In genomic region chrX:150874448-150874847, GRCh38 we compare ENCODE assay signal across 15 cellular contexts.
"Had no signal": no experiment of that assay in that cellular context is flagged by ENCODE, and none has a peak within 500 bp of the region (broad histone marks: within the 10 kb centered on the region; RNA-seq: fewer than 3 reads in every experiment).

No MANE protein-coding gene starts in this region.

- H3K9me3 ChIP-seq: right lobe of liver, upper lobe of right lung had no signal

- H3K9me3 Mint-ChIP-seq: immature natural killer cell; naive thymus-derived CD8-positive, alpha-beta T cell had no signal

- H3K27ac ChIP-seq: right lobe of liver, upper lobe of right lung, WERI-Rb-1 had no signal

- H3K4me3 ChIP-seq: right lobe of liver, upper lobe of right lung had no signal

- H3K4me3 Mint-ChIP-seq: activated T-cell treated with anti-CD3 and anti-CD28 coated beads, Interleukin-2, amount 50 U/mL, for 4 hours; immature natural killer cell; naive thymus-derived CD8-positive, alpha-beta T cell had no signal

- H3K4me1 ChIP-seq: right lobe of liver, upper lobe of right lung had no signal

- DNase-seq: activated CD4-positive, alpha-beta T cell treated with anti-CD3 and anti-CD28 coated beads for 48 hours; activated gamma-delta T cell treated with Interleukin-2 at 50 U/mL for 16 hours; activated T-cell treated with anti-CD3 and anti-CD28 coated beads, Interleukin-2, amount 50 U/mL, for 4 hours; central memory CD4-positive, alpha-beta T cell; effector memory CD4-positive, alpha-beta T cell; immature natural killer cell; left cardiac atrium; naive thymus-derived CD8-positive, alpha-beta T cell; nucleus accumbens; right lobe of liver; stimulated activated CD4-positive, alpha-beta T cell treated with anti-CD3 and anti-CD28 coated beads, Interleukin-2, amount 100 ng/mL, for 24 hours; stimulated activated naive CD4-positive, alpha-beta T cell treated with Interleukin-2 at 50 U/mL for 16 hours; upper lobe of right lung; WERI-Rb-1 had no signal

- ATAC-seq: naive thymus-derived CD8-positive, alpha-beta T cell; upper lobe of right lung had no signal

- H3K27ac Mint-ChIP-seq: progenitor cell of endocrine pancreas had no signal

- H3K27me3 Mint-ChIP-seq: naive thymus-derived CD8-positive, alpha-beta T cell; progenitor cell of endocrine pancreas had no signal

- H3K27me3 ChIP-seq: right lobe of liver, upper lobe of right lung had no signal

- H3K36me3 ChIP-seq: right lobe of liver, upper lobe of right lung, WERI-Rb-1 had no signal
